1 cellular context compared by ENCODE assay signal in the genomic region with DNA sequence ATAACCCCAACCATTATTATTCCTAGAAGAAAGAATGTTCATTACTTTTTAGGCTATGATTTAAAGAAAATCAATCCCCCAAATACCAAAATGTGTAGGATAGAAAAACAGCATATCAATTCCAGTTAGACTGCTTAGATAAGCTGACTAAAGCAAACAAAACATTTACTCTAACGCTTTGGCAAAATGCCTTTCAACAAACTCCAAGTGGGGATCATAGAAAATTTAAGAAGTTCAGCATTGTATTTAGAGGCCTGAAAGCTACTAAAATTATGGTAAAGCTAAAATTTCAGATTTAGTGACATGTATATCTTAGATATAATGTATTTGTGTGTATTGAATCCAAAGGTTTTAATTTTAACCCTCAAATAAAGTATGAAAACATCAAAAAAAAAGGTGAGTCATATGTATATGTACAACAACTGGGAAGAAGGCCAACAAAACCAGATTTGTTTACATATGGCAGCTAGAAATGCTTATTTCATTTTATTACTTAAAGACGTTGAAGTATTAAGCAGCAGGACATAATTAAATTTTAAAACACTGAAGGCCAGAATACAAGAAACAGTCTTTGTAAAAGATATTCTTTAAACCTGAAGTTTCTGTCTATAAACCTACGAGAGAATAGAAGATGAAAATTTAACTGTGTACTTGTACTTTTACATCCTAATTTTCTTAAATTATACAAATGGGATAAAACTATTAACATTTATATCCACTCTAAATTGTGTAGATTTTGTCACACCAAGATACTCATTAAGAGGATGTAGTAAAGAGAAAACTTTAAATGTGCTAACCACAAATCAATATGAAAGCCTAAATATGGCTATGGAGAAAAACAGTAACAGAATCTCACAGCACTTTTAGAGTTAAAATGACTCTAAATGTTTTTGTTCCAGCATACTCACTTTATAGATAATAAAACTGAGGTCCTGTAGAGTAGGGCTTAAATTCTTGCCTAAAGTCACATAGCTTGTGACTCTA.
TF ChIP-seq lines count a peak whose summit lies in the region.

No MANE protein-coding gene starts in this region.

TF ChIP-seq in HEK293, 187 proteins besides CTCF, POLR2A, EP300 and RAD21 (continued from another document):
- TF ChIP-seq PRDM6 (tag by site-specific recombination; IDR thresholded peaks at IDR 0.05) (peak; percentile 96), ZNF596 (tag by site-specific recombination; IDR thresholded peaks at IDR 0.05) (peak; percentile 15; the same call in 1 of the 2 replicates), GFI1B (tag by site-specific recombination; IDR thresholded peaks at IDR 0.05) (0 out of 2 replicates have a peak, but pooled peaks have one; percentile 3), ZNF76 (tag by site-specific recombination; IDR thresholded peaks at IDR 0.05; ENCODE audit: borderline replicate concordance, low read depth) (0 out of 2 replicates have a peak, but pooled peaks have one; percentile 16), ZNF785 (tag by site-specific recombination; IDR thresholded peaks at IDR 0.05) (no peak), ZSCAN30 (tag by site-specific recombination; IDR thresholded peaks at IDR 0.05) (peak; percentile 52; the same call in 1 of the 2 replicates), KLF8 (tag by site-specific recombination; IDR thresholded peaks at IDR 0.05) (0 out of 2 replicates have a peak, but pooled peaks have one; percentile 9), ZNF184 (tag by site-specific recombination; IDR thresholded peaks at IDR 0.05) (0 out of 2 replicates have a peak, but pooled peaks have one; percentile 46), ZBTB17 (tag by site-specific recombination; IDR thresholded peaks at IDR 0.05) (peak; percentile 44)
TF ChIP-seq in HEK293: peak in this region for 35.
